Comparison of ENCODE assay signal across 34 cellular contexts in genomic region chr12:76379261-76379660, GRCh38.
"Had no signal": no experiment of that assay in that cellular context is flagged by ENCODE, and none has a peak within 500 bp of the region (broad histone marks: within the 10 kb centered on the region; RNA-seq: fewer than 3 reads in every experiment).

No MANE protein-coding gene starts in this region.

- H3K27me3 ChIP-seq: ascending aorta, cardiac muscle cell had no signal

- H3K9me3 ChIP-seq: ascending aorta had no signal

- H3K27ac ChIP-seq: ascending aorta, cardiac muscle cell, WERI-Rb-1 had no signal

- H3K4me1 Mint-ChIP-seq: activated CD4-positive, alpha-beta T cell treated with anti-CD3 and anti-CD28 coated beads, Interleukin-2, amount 10 ng/mL, durations not matched to agents 7 days and 5 days; activated naive CD4-positive, alpha-beta T cell treated with anti-CD3 and anti-CD28 coated beads, Interleukin-2, amount 10 ng/mL, durations not matched to agents 7 days and 5 days; activated naive CD4-positive, alpha-beta T cell treated with anti-CD3 and anti-CD28 coated beads, Interleukin-2, amount 50 U/mL, for 24 hours; activated naive CD8-positive, alpha-beta T cell treated with anti-CD3 and anti-CD28 coated beads, Interleukin-2, amount 10 ng/mL, durations not matched to agents 7 days and 5 days; brain; WTC11 had no signal

- H3K4me3 ChIP-seq: ascending aorta, cardiac muscle cell had no signal

- H3K27ac Mint-ChIP-seq: activated CD4-positive, alpha-beta memory T cell treated with anti-CD3 and anti-CD28 coated beads, Interleukin-2, amount 10 ng/mL, durations not matched to agents 7 days and 5 days; activated CD4-positive, alpha-beta T cell treated with anti-CD3 and anti-CD28 coated beads for 36 hours; activated CD4-positive, alpha-beta T cell treated with anti-CD3 and anti-CD28 coated beads, Interleukin-2, amount 10 ng/mL, durations not matched to agents 7 days and 5 days; activated CD8-positive, alpha-beta memory T cell treated with anti-CD3 and anti-CD28 coated beads, Interleukin-2, amount 10 ng/mL, durations not matched to agents 7 days and 5 days; activated CD8-positive, alpha-beta T cell treated with anti-CD3 and anti-CD28 coated beads, Interleukin-2, amount 10 ng/mL, durations not matched to agents 7 days and 5 days; activated naive CD4-positive, alpha-beta T cell treated with anti-CD3 and anti-CD28 coated beads, Interleukin-2, amount 10 ng/mL, durations not matched to agents 7 days and 5 days; activated naive CD4-positive, alpha-beta T cell treated with anti-CD3 and anti-CD28 coated beads, Interleukin-2, amount 50 U/mL, for 24 hours; activated naive CD8-positive, alpha-beta T cell; activated naive CD8-positive, alpha-beta T cell treated with anti-CD3 and anti-CD28 coated beads, Interleukin-2, amount 10 ng/mL, durations not matched to agents 7 days and 5 days; activated naive CD8-positive, alpha-beta T cell treated with anti-CD3 and anti-CD28 coated beads, Interleukin-2, amount 50 U/mL, for 24 hours; activated T-cell treated with anti-CD3 and anti-CD28 coated beads, Interleukin-2, amount 50 U/mL, for 24 hours; brain; T-helper 1 cell treated with Interleukin-12 subunit alpha and Interleukin-12 subunit beta and Interleukin-4 antibody, amounts not matched to agents 30 μg/mL and 1 μg/mL, for 36 hours; T-helper 2 cell treated with Interferon-gamma antibody and Interleukin-4, amounts not matched to agents 5 μg/mL and 100 μg/mL, for 36 hours; WTC11 had no signal

- H3K27me3 Mint-ChIP-seq: activated CD4-positive, alpha-beta memory T cell treated with anti-CD3 and anti-CD28 coated beads, Interleukin-2, amount 10 ng/mL, durations not matched to agents 7 days and 5 days; activated CD4-positive, alpha-beta T cell treated with anti-CD3 and anti-CD28 coated beads for 36 hours; activated CD4-positive, alpha-beta T cell treated with anti-CD3 and anti-CD28 coated beads, Interleukin-2, amount 10 ng/mL, durations not matched to agents 7 days and 5 days; activated CD8-positive, alpha-beta memory T cell treated with anti-CD3 and anti-CD28 coated beads, Interleukin-2, amount 10 ng/mL, durations not matched to agents 7 days and 5 days; activated naive CD4-positive, alpha-beta T cell treated with anti-CD3 and anti-CD28 coated beads, Interleukin-2, amount 10 ng/mL, durations not matched to agents 7 days and 5 days; activated naive CD4-positive, alpha-beta T cell treated with anti-CD3 and anti-CD28 coated beads, Interleukin-2, amount 50 U/mL, for 24 hours; activated naive CD8-positive, alpha-beta T cell; activated naive CD8-positive, alpha-beta T cell treated with anti-CD3 and anti-CD28 coated beads, Interleukin-2, amount 10 ng/mL, durations not matched to agents 7 days and 5 days; activated naive CD8-positive, alpha-beta T cell treated with anti-CD3 and anti-CD28 coated beads, Interleukin-2, amount 50 U/mL, for 24 hours; activated T-cell treated with anti-CD3 and anti-CD28 coated beads, Interleukin-2, amount 50 U/mL, for 24 hours; brain had no signal

- H3K9me3 Mint-ChIP-seq: activated CD4-positive, alpha-beta memory T cell treated with anti-CD3 and anti-CD28 coated beads, Interleukin-2, amount 10 ng/mL, durations not matched to agents 7 days and 5 days; activated CD4-positive, alpha-beta T cell treated with anti-CD3 and anti-CD28 coated beads, Interleukin-2, amount 10 ng/mL, durations not matched to agents 7 days and 5 days; activated naive CD4-positive, alpha-beta T cell treated with anti-CD3 and anti-CD28 coated beads, Interleukin-2, amount 10 ng/mL, durations not matched to agents 7 days and 5 days; activated naive CD4-positive, alpha-beta T cell treated with anti-CD3 and anti-CD28 coated beads, Interleukin-2, amount 50 U/mL, for 24 hours; activated naive CD8-positive, alpha-beta T cell treated with anti-CD3 and anti-CD28 coated beads, Interleukin-2, amount 10 ng/mL, durations not matched to agents 7 days and 5 days; activated naive CD8-positive, alpha-beta T cell treated with anti-CD3 and anti-CD28 coated beads, Interleukin-2, amount 50 U/mL, for 24 hours; activated T-cell treated with anti-CD3 and anti-CD28 coated beads, Interleukin-2, amount 50 U/mL, for 24 hours; T-helper 1 cell treated with Interleukin-12 subunit alpha and Interleukin-12 subunit beta and Interleukin-4 antibody, amounts not matched to agents 30 μg/mL and 1 μg/mL, for 36 hours; WTC11 had no signal

- ATAC-seq: activated CD4-positive, alpha-beta T cell treated with anti-CD3 and anti-CD28 coated beads for 36 hours; activated CD4-positive, CD25-positive, alpha-beta regulatory T cell treated with anti-CD3 and anti-CD28 coated beads, Interleukin-2, amount 50 U/mL, for 24 hours; activated CD8-positive, alpha-beta memory T cell treated with anti-CD3 and anti-CD28 coated beads, Interleukin-2, amount 10 ng/mL, durations not matched to agents 7 days and 5 days; activated CD8-positive, alpha-beta T cell treated with anti-CD3 and anti-CD28 coated beads, Interleukin-2, amount 10 ng/mL, durations not matched to agents 7 days and 5 days; activated naive CD8-positive, alpha-beta T cell treated with anti-CD3 and anti-CD28 coated beads, Interleukin-2, amount 50 U/mL, for 24 hours; WTC11 had no signal

- DNase-seq: activated CD4-positive, alpha-beta memory T cell treated with anti-CD3 and anti-CD28 coated beads, Interleukin-2, amount 10 ng/mL, durations not matched to agents 7 days and 5 days; activated CD4-positive, alpha-beta T cell treated with anti-CD3 and anti-CD28 coated beads for 1 hour; activated CD4-positive, alpha-beta T cell treated with anti-CD3 and anti-CD28 coated beads for 36 hours; activated CD4-positive, alpha-beta T cell treated with anti-CD3 and anti-CD28 coated beads for 48 hours; activated CD4-positive, alpha-beta T cell treated with anti-CD3 and anti-CD28 coated beads, Interleukin-2, amount 10 ng/mL, durations not matched to agents 7 days and 5 days; activated CD4-positive, alpha-beta T cell treated with anti-CD3 and anti-CD28 coated beads, Interleukin-2, amount 50 U/mL, for 48 hours; activated CD4-positive, CD25-positive, alpha-beta regulatory T cell; activated CD8-positive, alpha-beta memory T cell treated with anti-CD3 and anti-CD28 coated beads for 24 hours; activated CD8-positive, alpha-beta memory T cell treated with anti-CD3 and anti-CD28 coated beads, Interleukin-2, amount 10 ng/mL, durations not matched to agents 7 days and 5 days; activated CD8-positive, alpha-beta memory T cell treated with anti-CD3 and anti-CD28 coated beads, Interleukin-2, amount 50 U/mL, for 48 hours; activated CD8-positive, alpha-beta T cell treated with anti-CD3 and anti-CD28 coated beads, Interleukin-2, amount 10 ng/mL, durations not matched to agents 7 days and 5 days; activated gamma-delta T cell; activated naive CD4-positive, alpha-beta T cell treated with anti-CD3 and anti-CD28 coated beads, Interleukin-2, amount 10 ng/mL, durations not matched to agents 7 days and 5 days; activated naive CD4-positive, alpha-beta T cell treated with Interleukin-2 at 50 U/mL for 16 hours; activated naive CD8-positive, alpha-beta T cell treated with anti-CD3 and anti-CD28 coated beads, Interleukin-2, amount 10 ng/mL, durations not matched to agents 7 days and 5 days; activated naive CD8-positive, alpha-beta T cell treated with anti-CD3 and anti-CD28 coated beads, Interleukin-2, amount 50 U/mL, for 24 hours; activated T-cell treated with anti-CD3 and anti-CD28 coated beads, Interleukin-2, amount 50 U/mL, for 24 hours; activated T-cell treated with anti-CD3 and anti-CD28 coated beads, Interleukin-2, amount 50 U/mL, for 48 hours; amygdala; anterior cingulate cortex; caudate nucleus; T-helper 1 cell; T-helper 2 cell; T-helper 9 cell; WERI-Rb-1 had no signal

- H3K4me1 ChIP-seq: ascending aorta had no signal

- H3K4me3 Mint-ChIP-seq: activated CD4-positive, alpha-beta memory T cell treated with anti-CD3 and anti-CD28 coated beads, Interleukin-2, amount 10 ng/mL, durations not matched to agents 7 days and 5 days; activated CD4-positive, alpha-beta T cell treated with anti-CD3 and anti-CD28 coated beads for 36 hours; activated CD4-positive, alpha-beta T cell treated with anti-CD3 and anti-CD28 coated beads, Interleukin-2, amount 10 ng/mL, durations not matched to agents 7 days and 5 days; activated CD8-positive, alpha-beta memory T cell treated with anti-CD3 and anti-CD28 coated beads, Interleukin-2, amount 10 ng/mL, durations not matched to agents 7 days and 5 days; activated CD8-positive, alpha-beta T cell treated with anti-CD3 and anti-CD28 coated beads, Interleukin-2, amount 10 ng/mL, durations not matched to agents 7 days and 5 days; activated naive CD4-positive, alpha-beta T cell treated with anti-CD3 and anti-CD28 coated beads, Interleukin-2, amount 10 ng/mL, durations not matched to agents 7 days and 5 days; activated naive CD4-positive, alpha-beta T cell treated with anti-CD3 and anti-CD28 coated beads, Interleukin-2, amount 50 U/mL, for 24 hours; activated naive CD8-positive, alpha-beta T cell; activated naive CD8-positive, alpha-beta T cell treated with anti-CD3 and anti-CD28 coated beads, Interleukin-2, amount 10 ng/mL, durations not matched to agents 7 days and 5 days; activated naive CD8-positive, alpha-beta T cell treated with anti-CD3 and anti-CD28 coated beads, Interleukin-2, amount 50 U/mL, for 24 hours; activated T-cell treated with anti-CD3 and anti-CD28 coated beads, Interleukin-2, amount 50 U/mL, for 24 hours; brain; T-helper 1 cell treated with Interleukin-12 subunit alpha and Interleukin-12 subunit beta and Interleukin-4 antibody, amounts not matched to agents 30 μg/mL and 1 μg/mL, for 36 hours; T-helper 2 cell treated with Interferon-gamma antibody and Interleukin-4, amounts not matched to agents 5 μg/mL and 100 μg/mL, for 36 hours; WTC11 had no signal
